In the genomic region with DNA sequence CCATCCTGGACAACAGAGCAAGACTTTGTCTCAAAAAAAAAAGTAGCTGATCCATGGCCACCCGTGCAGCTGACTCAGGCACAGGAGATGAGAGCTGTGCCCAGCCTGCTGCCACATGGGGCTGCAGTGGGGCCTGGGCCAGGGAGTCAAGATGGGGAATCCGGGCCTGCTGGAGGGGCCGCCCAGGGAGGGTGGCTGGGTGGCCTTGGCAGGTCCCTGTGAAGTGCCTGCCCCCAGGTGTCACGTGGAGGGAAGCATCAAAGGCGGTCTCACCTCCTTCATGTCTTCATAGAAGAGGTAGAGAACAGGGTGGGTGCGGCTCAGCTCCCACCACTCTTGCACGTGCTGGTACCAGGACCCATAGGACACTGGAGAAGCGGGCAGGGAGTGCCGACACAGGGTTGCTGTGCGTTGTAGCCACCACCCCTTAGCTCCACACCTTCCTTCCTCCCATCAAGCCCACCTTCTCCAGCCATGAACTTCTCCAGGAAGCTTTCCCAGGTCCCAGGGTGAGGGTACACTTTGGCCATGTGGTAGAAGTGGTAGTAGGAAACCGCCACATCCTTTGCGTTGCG, we compare ENCODE assay signal across 26 cellular contexts. TPM values are rescaled to one million over a fixed set of nuclear protein-coding genes. Genes with fewer than 3 reads are reported as not detected.
A peak's percentile ranks its signal among the peaks of the same experiment; 100 is the strongest.
DNase-seq lines count a peak whose midpoint lies in the region; ATAC-seq, FAIRE-seq and TF ChIP-seq lines count a peak whose summit lies in the region.
"Had no signal": no experiment of that assay in that cellular context is flagged by ENCODE, and none has a peak within 500 bp of the region (broad histone marks: within the 10 kb centered on the region; RNA-seq: fewer than 3 reads in every experiment).

No MANE protein-coding gene starts in this region.

- BruUV-seq in HCT116 (replicated peaks; lab: Mats Ljungman, UMichigan) (TSS peak; percentile 33), HepG2 (replicated peaks; lab: Mats Ljungman, UMichigan) (no TSS peak)

- TF ChIP-seq POLR2A in HCT116 (IDR thresholded peaks at IDR 0.05; ENCODE audit: borderline replicate concordance, extremely low read depth, insufficient read depth, insufficient read length) (no peak), HepG2 (IDR thresholded peaks at IDR 0.05; ENCODE audit: insufficient read depth in 1 of 2, low read depth in 2 of 2, low read length in 2 of 2) (no peak), stomach (IDR thresholded peaks at IDR 0.05) (no peak)

- CTCF ChIA-PET in HCT116 (lab: Charles Lee): no interaction called here
- CTCF ChIA-PET in HepG2 (lab: Yijun Ruan, JAX; ENCODE audit: low intra/inter-chr PET ratio, low total read pairs): no interaction called here

- TF ChIP-seq EP300 in HepG2 (IDR thresholded peaks at IDR 0.05; ENCODE audit: low read depth in 2 of 2, low read length in 2 of 2): no peak
- TF ChIP-seq EP300 in HepG2 (CRISPR knock-in tag; IDR thresholded peaks at IDR 0.05; ENCODE audit: borderline replicate concordance): no peak
- no peak for TF ChIP-seq EP300 in stomach (IDR thresholded peaks at IDR 0.05)

- ATAC-seq in natural killer cell (no peak), HCT116 (no peak), HepG2 (no peak)
- ATAC-seq in natural killer cell treated with Interleukin-12 subunit alpha and Interleukin-12 subunit beta and Interleukin-15 and Interleukin-18, amount 100 ng/mL, for 72 hours: no peak
- ATAC-seq: GM12878, GM23338, Panc1 had no signal

- TF ChIP-seq RAD21 in HCT116 (IDR thresholded peaks at IDR 0.05; ENCODE audit: low read depth): no peak
- no peak for TF ChIP-seq RAD21 in HepG2 (CRISPR knock-in tag; IDR thresholded peaks at IDR 0.05)

- peaks cover 0 to 6% of the 10 kb centered on the region in 2 donors for H3K4me1 Mint-ChIP-seq in natural killer cell
- peaks cover 0 to 8% of the 10 kb centered on the region in 2 donors for H3K4me1 Mint-ChIP-seq in natural killer cell treated with Interleukin-12 subunit alpha and Interleukin-12 subunit beta and Interleukin-15 and Interleukin-18, amount 100 ng/mL, for 72 hours (ENCODE audit: low read depth in 2 of 2)

- H3K79me2 ChIP-seq in HCT116 (ENCODE audit: insufficient read depth, low read length): no peaks in the 10 kb centered on the region
- peaks cover 6% of the 10 kb centered on the region for H3K79me2 ChIP-seq in HepG2 (ENCODE audit: insufficient read depth, low read length)

- H3K9ac ChIP-seq in HCT116 (ENCODE audit: low read length) (no peak overlapping the region), HepG2 (ENCODE audit: insufficient read depth, low read depth, low read length) (no peak overlapping the region)

- intact Hi-C loops in natural killer cell (cut with micrococcal nuclease): no loop called here
- intact Hi-C loops in HCT116 (cut with micrococcal nuclease): no loop called here
- intact Hi-C loops in HepG2 (cut with micrococcal nuclease; ENCODE audit: unreplicated experiment): no loop called here
- intact Hi-C loops in stomach (cut with DNase I; ENCODE audit: low total_unique reads): no loop called here

- H3K9me3 Mint-ChIP-seq in natural killer cell: no peaks in the 10 kb centered on the region
- no peaks in the 10 kb centered on the region for H3K9me3 Mint-ChIP-seq in natural killer cell treated with Interleukin-12 subunit alpha and Interleukin-12 subunit beta and Interleukin-15 and Interleukin-18, amount 100 ng/mL, for 72 hours
- H3K9me3 Mint-ChIP-seq: GM23338, IgD-negative memory B cell had no signal

- DNase-seq in natural killer cell (no peak), HCT116 (ENCODE audit: low read depth, low spot score) (no peak), HepG2 (ENCODE audit: low spot score) (no peak), stomach (no peak), DMS153 (lab: John Stamatoyannopoulos, UW) (no peak)
- no peak for DNase-seq in natural killer cell treated with Interleukin-12 subunit alpha and Interleukin-12 subunit beta and Interleukin-15 and Interleukin-18, amount 100 ng/mL, for 72 hours (ENCODE audit: low spot score)
- no peak for DNase-seq in stimulated activated naive CD4-positive, alpha-beta T cell treated with Interleukin-2 at 50 U/mL for 16 hours (lab: John Stamatoyannopoulos, UW)
- DNase-seq: C1 segment of cervical spinal cord, Caco-2, EL, HCEC 1CT, Kasumi-1, MG63, NCI-H1048, NCI-H1436 treated with DMSO at 0.1 percent for 48 hours, NCI-H2029, NCI-H2171 treated with DMSO at 0.1 percent for 48 hours, NCI-H446, NCI-H526 treated with DMSO at 0.1 percent for 48 hours, SJCRH30 had no signal

- RAD21 ChIA-PET in HCT116 (lab: Charles Lee; ENCODE audit: low non-redundant PET in 1 of 2, low total read pairs in 2 of 2, uncharacterized antibody in 2 of 2, unreplicated experiment in 2 of 2): no interaction called here

- H2AFZ ChIP-seq in HCT116 (ENCODE audit: low read depth, low read length, poor library complexity, severe bottlenecking) (no peak overlapping the region), HepG2 (ENCODE audit: low read length) (no peak overlapping the region)
- H2AFZ ChIP-seq: GM23338 had no signal

- no peaks in the 10 kb centered on the region for H3K9me2 ChIP-seq in HCT116 (ENCODE audit: insufficient read depth)

- in situ Hi-C loops in HepG2 (cut with HindIII; ENCODE audit: extremely low pct_ligation_motif_present, low pct_unique_long_range_greater_than_20kb): no loop called here

- WGBS in HepG2 (ENCODE audit: low lambda C conversion rate): 98% methylated on average over 13 of the region's 13 CpGs
- WGBS in stomach, 5 donors: 82 to 89% (median 88%) methylated on average over 9 to 13 of the region's 13 CpGs

- H3K9me3 ChIP-seq in HCT116 (ENCODE audit: control insufficient read depth in 1 of 2, insufficient read depth in 1 of 2, low read depth in 1 of 2, low read length in 2 of 2) (no peaks in the 10 kb centered on the region), HepG2 (ENCODE audit: low read length) (no peaks in the 10 kb centered on the region), stomach (no peaks in the 10 kb centered on the region)
- H3K9me3 ChIP-seq: Caco-2, MG63, SJCRH30 had no signal

- H3K4me1 ChIP-seq in HCT116 (ENCODE audit: control insufficient read depth in 1 of 2, insufficient read depth in 2 of 2, low read length in 2 of 2): peaks cover 20 to 21% of the 10 kb centered on the region in 2 experiments
- peaks cover 43% of the 10 kb centered on the region for H3K4me1 ChIP-seq in HepG2 (ENCODE audit: insufficient read depth, low read length)
- peaks cover 11 to 22% (median 17%) of the 10 kb centered on the region in 4 donors for H3K4me1 ChIP-seq in stomach
- H3K4me1 ChIP-seq: SJCRH30 had no signal

- H3K36me3 Mint-ChIP-seq in natural killer cell: peaks cover 7% of the 10 kb centered on the region
- no peaks in the 10 kb centered on the region for H3K36me3 Mint-ChIP-seq in natural killer cell treated with Interleukin-12 subunit alpha and Interleukin-12 subunit beta and Interleukin-15 and Interleukin-18, amount 100 ng/mL, for 72 hours

- H3K27me3 ChIP-seq in HCT116 (ENCODE audit: insufficient read depth, low read length) (no peaks in the 10 kb centered on the region), HepG2 (ENCODE audit: control insufficient read depth in 1 of 2, insufficient read depth in 2 of 2, low read length in 2 of 2) (no peaks in the 10 kb centered on the region), stomach (no peaks in the 10 kb centered on the region)
- H3K27me3 ChIP-seq: MG63, SJCRH30 had no signal

- TF ChIP-seq CTCF in natural killer cell (IDR thresholded peaks at IDR 0.05) (no peak), HCT116 (IDR thresholded peaks at IDR 0.05 in 2 of 3, conservative IDR thresholded peaks at IDR 0.05 in 1 of 3; ENCODE audit: borderline replicate concordance in 1 of 3, insufficient read depth in 1 of 3, low read depth in 2 of 3, low read length in 2 of 3) (no peak), HepG2 (CRISPR knock-in tag; IDR thresholded peaks at IDR 0.05) (no peak), stomach (IDR thresholded peaks at IDR 0.05) (no peak)

- peak overlapping the region; percentile 43 to 62 for H3K27ac Mint-ChIP-seq in natural killer cell
- H3K27ac Mint-ChIP-seq in natural killer cell treated with Interleukin-12 subunit alpha and Interleukin-12 subunit beta and Interleukin-15 and Interleukin-18, amount 100 ng/mL, for 72 hours: peak overlapping the region in 1 of 2 donors; percentile 47
- H3K27ac Mint-ChIP-seq: GM23338, IgD-negative memory B cell had no signal

- H4K20me1 ChIP-seq in HCT116 (ENCODE audit: insufficient read depth): no peaks in the 10 kb centered on the region
- H4K20me1 ChIP-seq in HepG2 (ENCODE audit: insufficient read depth, low read length): no peaks in the 10 kb centered on the region; the same call in 1 of the 2 replicates

- H3K27ac ChIP-seq in HCT116 (ENCODE audit: low read depth, low read length) (no peak overlapping the region), HepG2 (ENCODE audit: extremely low read length, insufficient read depth, low read length) (no peak overlapping the region), stomach (no peak overlapping the region)
- H3K27ac ChIP-seq: SJCRH30 had no signal

- POLR2A ChIA-PET in HCT116 (lab: Charles Lee): no interaction called here
- POLR2A ChIA-PET in HepG2 (lab: Yijun Ruan, JAX): interaction anchor here (0.7 to 1.8 kb wide), 5 partner anchors 12 to 97 kb away, joined by 3 to 5 read pairs (median 3); a partner anchor contains a TSS

- H3K4me3 ChIP-seq in HCT116 (replicated peaks in 1 of 2; ENCODE audit: low read depth in 1 of 2, low read length in 2 of 2) (no peak overlapping the region), HepG2 (replicated peaks in 1 of 3; ENCODE audit: insufficient read depth in 1 of 3, low read depth in 2 of 3, low read length in 3 of 3) (no peak overlapping the region), stomach (no peak overlapping the region)
- H3K4me3 ChIP-seq: GM12878, GM23338, MG63, SJCRH30 had no signal

- no peak overlapping the region for H3K4me2 ChIP-seq in HCT116 (ENCODE audit: low read length)
- no peak overlapping the region for H3K4me2 ChIP-seq in HepG2 (ENCODE audit: low read depth, low read length)
- H3K4me2 ChIP-seq: GM23338 had no signal

- H3K27me3 Mint-ChIP-seq in natural killer cell (ENCODE audit: low read depth in 2 of 2): no peaks in the 10 kb centered on the region
- H3K27me3 Mint-ChIP-seq in natural killer cell treated with Interleukin-12 subunit alpha and Interleukin-12 subunit beta and Interleukin-15 and Interleukin-18, amount 100 ng/mL, for 72 hours: no peaks in the 10 kb centered on the region
- H3K27me3 Mint-ChIP-seq: IgD-negative memory B cell had no signal

- no peak overlapping the region for H3K4me3 Mint-ChIP-seq in natural killer cell
- no peak overlapping the region for H3K4me3 Mint-ChIP-seq in natural killer cell treated with Interleukin-12 subunit alpha and Interleukin-12 subunit beta and Interleukin-15 and Interleukin-18, amount 100 ng/mL, for 72 hours
- H3K4me3 Mint-ChIP-seq: GM23338, IgD-negative memory B cell had no signal

- FAIRE-seq in HepG2 (lab: Jason Lieb, UNC): no peak
- FAIRE-seq: GM12878, GM19239, HTR-8/SVneo had no signal

- H3K36me3 ChIP-seq in HCT116 (ENCODE audit: control insufficient read depth in 1 of 2, insufficient read depth in 2 of 2, low read length in 2 of 2) (peaks cover 0 to 3% of the 10 kb centered on the region in 2 experiments; a peak in 1 of 4 replicates), HepG2 (replicated peaks in 1 of 2; ENCODE audit: control insufficient read depth in 1 of 2, insufficient read depth in 2 of 2, low read length in 2 of 2) (peaks cover 15 to 37% of the 10 kb centered on the region in 2 experiments; a peak in 4 of 5 replicates), stomach (peaks cover 31 to 53% (median 49%) of the 10 kb centered on the region in 4 donors)
- H3K36me3 ChIP-seq: SJCRH30 had no signal

RNA-seq across cellular contexts. Expression of a gene that starts 3.8 kb away (rescaled TPM):
- total RNA-seq in natural killer cell (under 1 TPM in 1 of 3 donors, not detected in 2; 0.40 TPM), HCT116 (2021; ENCODE audit: unreplicated experiment) (1.9 TPM), HepG2 (2016; rRNA removed; fragmentation: Illumina TruSeq; extraction: Trizol) (34.2 and 35.2 TPM in 2 replicates), stomach (under 1 TPM in 3 of 5 donors, not detected in 2; 0.18 to 0.87 (median 0.43) TPM)
- under 1 TPM in 1 of 2 donors, not detected in 1; 0.61 TPM for total RNA-seq in natural killer cell treated with Interleukin-12 subunit alpha and Interleukin-12 subunit beta and Interleukin-15 and Interleukin-18, amount 100 ng/mL, for 72 hours
- 1.2 and 1.4 TPM in 2 replicates for polyA plus RNA-seq in HCT116 (2012)
- 19.8 and 21.5 TPM in 2 replicates for total RNA-seq in HepG2 (2016; cell fraction: cytosol; rRNA removed; fragmentation: Illumina TruSeq; extraction: Trizol; ENCODE audit: low read depth)
- 36.3 and 38.2 TPM in 2 replicates for total RNA-seq in HepG2 (2016; cell fraction: insoluble cytoplasmic fraction; rRNA removed; fragmentation: Illumina TruSeq; extraction: Trizol)
- total RNA-seq in HepG2 (2016; cell fraction: membrane; rRNA removed; fragmentation: Illumina TruSeq; extraction: Trizol): 19.3 and 19.9 TPM in 2 replicates
- 23.5 and 24.0 TPM in 2 replicates for total RNA-seq in HepG2 (2016; cell fraction: nucleus; rRNA removed; fragmentation: Illumina TruSeq; extraction: Trizol)
- polyA plus RNA-seq in HepG2 (2011; rRNA removed) (32.9 and 33.0 TPM in 2 replicates), stomach (1 to 10 TPM; 1.1 to 2.4 (median 1.5) TPM)
- polyA plus RNA-seq in HepG2 (2011; cell fraction: cytosol; rRNA removed): 14.0 and 21.3 TPM in 2 replicates
- 86.1 and 93.8 TPM in 2 replicates for polyA plus RNA-seq in HepG2 (2011; cell fraction: nucleus; rRNA removed)
- 18.7 and 23.6 TPM in 2 replicates for polyA plus RNA-seq in HepG2 (2012)
- 18.2 and 18.9 TPM in 2 replicates for polyA plus RNA-seq in HepG2 (2016; cell fraction: cytosol; fragmentation: Illumina TruSeq; extraction: Trizol; ENCODE audit: low read depth)
- polyA plus RNA-seq in HepG2 (2016; cell fraction: insoluble cytoplasmic fraction; fragmentation: Illumina TruSeq; extraction: Trizol; ENCODE audit: low read depth): 33.4 and 34.7 TPM in 2 replicates
- polyA plus RNA-seq in HepG2 (2016; cell fraction: membrane; fragmentation: Illumina TruSeq; extraction: Trizol; ENCODE audit: low read depth): 14.3 and 21.1 TPM in 2 replicates
- 56.7 and 59.1 TPM in 2 replicates for polyA plus RNA-seq in HepG2 (2016; cell fraction: nucleus; fragmentation: Illumina TruSeq; extraction: Trizol; ENCODE audit: insufficient read depth, low read depth)
- polyA minus RNA-seq in HepG2 (2011; rRNA and poly(A)+ RNA removed; ENCODE audit: low replicate concordance): 2.7 and 14.8 TPM in 2 replicates
- 5.5 and 6.4 TPM in 2 replicates for polyA minus RNA-seq in HepG2 (2011; cell fraction: cytosol; rRNA and poly(A)+ RNA removed)
- 14.0 and 15.7 TPM in 2 replicates for polyA minus RNA-seq in HepG2 (2011; cell fraction: nucleus; rRNA and poly(A)+ RNA removed)
- total RNA-seq: SJCRH30 had no signal
- polyA plus RNA-seq: IgD-negative memory B cell had no signal

RNA-seq across cellular contexts. Expression of a gene that starts 16.8 kb away (rescaled TPM):
- total RNA-seq in natural killer cell: 10 to 100 TPM in 1 of 3 donors, 1 to 10 TPM in 2; 5.7 to 15.8 (median 7.8) TPM
- total RNA-seq in natural killer cell treated with Interleukin-12 subunit alpha and Interleukin-12 subunit beta and Interleukin-15 and Interleukin-18, amount 100 ng/mL, for 72 hours: 1 to 10 TPM; 4.4 to 7.8 TPM
- 23.1 TPM for total RNA-seq in HCT116 (2021; ENCODE audit: unreplicated experiment)
- polyA plus RNA-seq in HCT116 (2012): 19.0 and 26.1 TPM in 2 replicates
- 147 and 174 TPM in 2 replicates for total RNA-seq in HepG2 (2016; rRNA removed; fragmentation: Illumina TruSeq; extraction: Trizol)
- total RNA-seq in HepG2 (2016; cell fraction: cytosol; rRNA removed; fragmentation: Illumina TruSeq; extraction: Trizol; ENCODE audit: low read depth): 53.8 and 58.2 TPM in 2 replicates
- 157 and 177 TPM in 2 replicates for total RNA-seq in HepG2 (2016; cell fraction: insoluble cytoplasmic fraction; rRNA removed; fragmentation: Illumina TruSeq; extraction: Trizol)
- 56.7 and 63.7 TPM in 2 replicates for total RNA-seq in HepG2 (2016; cell fraction: membrane; rRNA removed; fragmentation: Illumina TruSeq; extraction: Trizol)
- 55.4 and 59.6 TPM in 2 replicates for total RNA-seq in HepG2 (2016; cell fraction: nucleus; rRNA removed; fragmentation: Illumina TruSeq; extraction: Trizol)
- 114 and 117 TPM in 2 replicates for polyA plus RNA-seq in HepG2 (2011; rRNA removed)
- 87.7 and 112 TPM in 2 replicates for polyA plus RNA-seq in HepG2 (2011; cell fraction: cytosol; rRNA removed)
- 78.9 and 79.1 TPM in 2 replicates for polyA plus RNA-seq in HepG2 (2011; cell fraction: nucleus; rRNA removed)
- polyA plus RNA-seq in HepG2 (2012): 97.2 and 132 TPM in 2 replicates
- 63.2 and 71.4 TPM in 2 replicates for polyA plus RNA-seq in HepG2 (2016; cell fraction: cytosol; fragmentation: Illumina TruSeq; extraction: Trizol; ENCODE audit: low read depth)
- polyA plus RNA-seq in HepG2 (2016; cell fraction: insoluble cytoplasmic fraction; fragmentation: Illumina TruSeq; extraction: Trizol; ENCODE audit: low read depth): 204 and 206 TPM in 2 replicates
- 50.8 and 59.5 TPM in 2 replicates for polyA plus RNA-seq in HepG2 (2016; cell fraction: membrane; fragmentation: Illumina TruSeq; extraction: Trizol; ENCODE audit: low read depth)
- 122 and 123 TPM in 2 replicates for polyA plus RNA-seq in HepG2 (2016; cell fraction: nucleus; fragmentation: Illumina TruSeq; extraction: Trizol; ENCODE audit: insufficient read depth, low read depth)
- polyA minus RNA-seq in HepG2 (2011; rRNA and poly(A)+ RNA removed; ENCODE audit: low replicate concordance): 18.9 and 75.8 TPM in 2 replicates
- polyA minus RNA-seq in HepG2 (2011; cell fraction: cytosol; rRNA and poly(A)+ RNA removed): 33.0 and 38.4 TPM in 2 replicates
- 20.5 and 29.8 TPM in 2 replicates for polyA minus RNA-seq in HepG2 (2011; cell fraction: nucleus; rRNA and poly(A)+ RNA removed)
- 10 to 100 TPM in 4 of 5 donors, 1 to 10 TPM in 1; 6.2 to 99.8 (median 66.9) TPM for total RNA-seq in stomach
- polyA plus RNA-seq in stomach: 10 to 100 TPM; 27.7 to 74.8 (median 34.4) TPM

RNA-seq across cellular contexts. Expression of a gene that starts 39.3 kb away (rescaled TPM):
- total RNA-seq in natural killer cell: 10 to 100 TPM; 31.6 to 45.1 (median 43.1) TPM
- 10 to 100 TPM; 24.0 to 35.8 TPM for total RNA-seq in natural killer cell treated with Interleukin-12 subunit alpha and Interleukin-12 subunit beta and Interleukin-15 and Interleukin-18, amount 100 ng/mL, for 72 hours
- total RNA-seq in HCT116 (2021; ENCODE audit: unreplicated experiment): 19.7 TPM
- polyA plus RNA-seq in HCT116 (2012): 28.8 and 33.5 TPM in 2 replicates
- 21.2 and 29.4 TPM in 2 replicates for total RNA-seq in HepG2 (2016; rRNA removed; fragmentation: Illumina TruSeq; extraction: Trizol)
- 26.2 and 36.6 TPM in 2 replicates for total RNA-seq in HepG2 (2016; cell fraction: cytosol; rRNA removed; fragmentation: Illumina TruSeq; extraction: Trizol; ENCODE audit: low read depth)
- 15.6 and 27.3 TPM in 2 replicates for total RNA-seq in HepG2 (2016; cell fraction: insoluble cytoplasmic fraction; rRNA removed; fragmentation: Illumina TruSeq; extraction: Trizol)
- total RNA-seq in HepG2 (2016; cell fraction: membrane; rRNA removed; fragmentation: Illumina TruSeq; extraction: Trizol): 15.4 and 17.8 TPM in 2 replicates
- total RNA-seq in HepG2 (2016; cell fraction: nucleus; rRNA removed; fragmentation: Illumina TruSeq; extraction: Trizol): 19.6 and 24.7 TPM in 2 replicates
- 5.0 and 5.4 TPM in 2 replicates for polyA plus RNA-seq in HepG2 (2011; rRNA removed)
- polyA plus RNA-seq in HepG2 (2011; cell fraction: cytosol; rRNA removed): 2.3 and 3.5 TPM in 2 replicates
- 15.5 and 19.7 TPM in 2 replicates for polyA plus RNA-seq in HepG2 (2011; cell fraction: nucleus; rRNA removed)
- polyA plus RNA-seq in HepG2 (2012): 20.2 and 32.1 TPM in 2 replicates
- 8.6 and 9.4 TPM in 2 replicates for polyA plus RNA-seq in HepG2 (2016; cell fraction: cytosol; fragmentation: Illumina TruSeq; extraction: Trizol; ENCODE audit: low read depth)
- 14.8 and 18.5 TPM in 2 replicates for polyA plus RNA-seq in HepG2 (2016; cell fraction: insoluble cytoplasmic fraction; fragmentation: Illumina TruSeq; extraction: Trizol; ENCODE audit: low read depth)
- polyA plus RNA-seq in HepG2 (2016; cell fraction: membrane; fragmentation: Illumina TruSeq; extraction: Trizol; ENCODE audit: low read depth): 8.0 and 9.0 TPM in 2 replicates
- polyA plus RNA-seq in HepG2 (2016; cell fraction: nucleus; fragmentation: Illumina TruSeq; extraction: Trizol; ENCODE audit: insufficient read depth, low read depth): 36.0 and 46.1 TPM in 2 replicates
- polyA minus RNA-seq in HepG2 (2011; rRNA and poly(A)+ RNA removed; ENCODE audit: low replicate concordance): 10.9 and 13.8 TPM in 2 replicates
- polyA minus RNA-seq in HepG2 (2011; cell fraction: cytosol; rRNA and poly(A)+ RNA removed): 5.9 and 8.4 TPM in 2 replicates
- 9.9 and 14.9 TPM in 2 replicates for polyA minus RNA-seq in HepG2 (2011; cell fraction: nucleus; rRNA and poly(A)+ RNA removed)
- total RNA-seq in stomach: 100 to 1,000 TPM in 1 of 5 donors, 10 to 100 TPM in 2, 1 to 10 TPM in 2; 4.3 to 115 (median 12.9) TPM
- polyA plus RNA-seq in stomach: 10 to 100 TPM; 32.2 to 52.5 (median 33.7) TPM

RNA-seq across cellular contexts. Expression of a gene that starts 44.8 kb away (rescaled TPM):
- total RNA-seq in natural killer cell (1 to 10 TPM in 1 of 3 donors, under 1 TPM in 1, not detected in 1; 0.19 to 3.7 TPM), HCT116 (2021; ENCODE audit: unreplicated experiment) (0.79 TPM), HepG2 (2016; rRNA removed; fragmentation: Illumina TruSeq; extraction: Trizol) (0.49 TPM in 1 of 2 replicates, not detected in the other), stomach (1 to 10 TPM in 1 of 5 donors, not detected in 4; 1.0 TPM)
- total RNA-seq in natural killer cell treated with Interleukin-12 subunit alpha and Interleukin-12 subunit beta and Interleukin-15 and Interleukin-18, amount 100 ng/mL, for 72 hours: under 1 TPM in 1 of 2 donors, not detected in 1; 0.31 TPM
- polyA plus RNA-seq in HCT116 (2012): 0.19 and 0.34 TPM in 2 replicates
- not detected in 2 replicates for total RNA-seq in HepG2 (2016; cell fraction: cytosol; rRNA removed; fragmentation: Illumina TruSeq; extraction: Trizol; ENCODE audit: low read depth)
- total RNA-seq in HepG2 (2016; cell fraction: insoluble cytoplasmic fraction; rRNA removed; fragmentation: Illumina TruSeq; extraction: Trizol): 0.82 TPM in 1 of 2 replicates, not detected in the other
- total RNA-seq in HepG2 (2016; cell fraction: membrane; rRNA removed; fragmentation: Illumina TruSeq; extraction: Trizol): not detected in 2 replicates
- total RNA-seq in HepG2 (2016; cell fraction: nucleus; rRNA removed; fragmentation: Illumina TruSeq; extraction: Trizol): 1.8 and 2.2 TPM in 2 replicates
- polyA plus RNA-seq in HepG2 (2011; rRNA removed) (2.3 and 2.9 TPM in 2 replicates), stomach (under 1 TPM in 1 of 3 donors, not detected in 2; 0.08 TPM)
- not detected in 2 replicates for polyA plus RNA-seq in HepG2 (2011; cell fraction: cytosol; rRNA removed)
- 1.3 and 2.4 TPM in 2 replicates for polyA plus RNA-seq in HepG2 (2011; cell fraction: nucleus; rRNA removed)
- polyA plus RNA-seq in HepG2 (2012): 0.71 and 2.0 TPM in 2 replicates
- not detected in 2 replicates for polyA plus RNA-seq in HepG2 (2016; cell fraction: cytosol; fragmentation: Illumina TruSeq; extraction: Trizol; ENCODE audit: low read depth)
- polyA plus RNA-seq in HepG2 (2016; cell fraction: insoluble cytoplasmic fraction; fragmentation: Illumina TruSeq; extraction: Trizol; ENCODE audit: low read depth): not detected in 2 replicates
- polyA plus RNA-seq in HepG2 (2016; cell fraction: membrane; fragmentation: Illumina TruSeq; extraction: Trizol; ENCODE audit: low read depth): not detected in 2 replicates
- polyA plus RNA-seq in HepG2 (2016; cell fraction: nucleus; fragmentation: Illumina TruSeq; extraction: Trizol; ENCODE audit: insufficient read depth, low read depth): 5.4 and 6.5 TPM in 2 replicates
- 0.63 and 3.7 TPM in 2 replicates for polyA minus RNA-seq in HepG2 (2011; rRNA and poly(A)+ RNA removed; ENCODE audit: low replicate concordance)
- not detected in 2 replicates for polyA minus RNA-seq in HepG2 (2011; cell fraction: cytosol; rRNA and poly(A)+ RNA removed)
- 3.6 and 6.1 TPM in 2 replicates for polyA minus RNA-seq in HepG2 (2011; cell fraction: nucleus; rRNA and poly(A)+ RNA removed)
- total RNA-seq: SJCRH30 had no signal
- polyA plus RNA-seq: GM23338, IgD-negative memory B cell had no signal

RNA-seq across cellular contexts. Expression of a gene that starts 54.3 kb away (rescaled TPM):
- not detected for total RNA-seq in natural killer cell
- total RNA-seq in natural killer cell treated with Interleukin-12 subunit alpha and Interleukin-12 subunit beta and Interleukin-15 and Interleukin-18, amount 100 ng/mL, for 72 hours: not detected
- total RNA-seq in HCT116 (2021; ENCODE audit: unreplicated experiment): 2.2 TPM
- 2.1 and 2.5 TPM in 2 replicates for polyA plus RNA-seq in HCT116 (2012)
- 18.0 and 23.9 TPM in 2 replicates for total RNA-seq in HepG2 (2016; rRNA removed; fragmentation: Illumina TruSeq; extraction: Trizol)
- 7.4 and 7.5 TPM in 2 replicates for total RNA-seq in HepG2 (2016; cell fraction: cytosol; rRNA removed; fragmentation: Illumina TruSeq; extraction: Trizol; ENCODE audit: low read depth)
- total RNA-seq in HepG2 (2016; cell fraction: insoluble cytoplasmic fraction; rRNA removed; fragmentation: Illumina TruSeq; extraction: Trizol): 18.2 and 22.3 TPM in 2 replicates
- total RNA-seq in HepG2 (2016; cell fraction: membrane; rRNA removed; fragmentation: Illumina TruSeq; extraction: Trizol): 9.6 and 12.0 TPM in 2 replicates
- 6.4 and 6.7 TPM in 2 replicates for total RNA-seq in HepG2 (2016; cell fraction: nucleus; rRNA removed; fragmentation: Illumina TruSeq; extraction: Trizol)
- 20.7 and 25.6 TPM in 2 replicates for polyA plus RNA-seq in HepG2 (2011; rRNA removed)
- 6.7 and 11.7 TPM in 2 replicates for polyA plus RNA-seq in HepG2 (2011; cell fraction: cytosol; rRNA removed)
- 8.3 and 9.2 TPM in 2 replicates for polyA plus RNA-seq in HepG2 (2011; cell fraction: nucleus; rRNA removed)
- polyA plus RNA-seq in HepG2 (2012): 5.3 and 10.3 TPM in 2 replicates
- polyA plus RNA-seq in HepG2 (2016; cell fraction: cytosol; fragmentation: Illumina TruSeq; extraction: Trizol; ENCODE audit: low read depth): 17.0 and 17.7 TPM in 2 replicates
- polyA plus RNA-seq in HepG2 (2016; cell fraction: insoluble cytoplasmic fraction; fragmentation: Illumina TruSeq; extraction: Trizol; ENCODE audit: low read depth): 33.9 and 41.5 TPM in 2 replicates
- polyA plus RNA-seq in HepG2 (2016; cell fraction: membrane; fragmentation: Illumina TruSeq; extraction: Trizol; ENCODE audit: low read depth): 18.7 and 22.5 TPM in 2 replicates
- polyA plus RNA-seq in HepG2 (2016; cell fraction: nucleus; fragmentation: Illumina TruSeq; extraction: Trizol; ENCODE audit: insufficient read depth, low read depth): 19.8 and 24.6 TPM in 2 replicates
- polyA minus RNA-seq in HepG2 (2011; rRNA and poly(A)+ RNA removed; ENCODE audit: low replicate concordance): 1.6 and 2.1 TPM in 2 replicates
- polyA minus RNA-seq in HepG2 (2011; cell fraction: cytosol; rRNA and poly(A)+ RNA removed): 3.0 and 3.5 TPM in 2 replicates
- polyA minus RNA-seq in HepG2 (2011; cell fraction: nucleus; rRNA and poly(A)+ RNA removed): 2.4 and 4.7 TPM in 2 replicates
- 100 to 1,000 TPM in 1 of 5 donors, 10 to 100 TPM in 3, 1 to 10 TPM in 1; 4.2 to 251 (median 14.0) TPM for total RNA-seq in stomach
- 100 to 1,000 TPM; 123 to 239 (median 126) TPM for polyA plus RNA-seq in stomach
- total RNA-seq: SJCRH30 had no signal
- polyA plus RNA-seq: IgD-negative memory B cell had no signal
